ENCODE assay signal across 25 cellular contexts in genomic region chr2:236903978-236904377, GRCh38.
"Had no signal": no experiment of that assay in that cellular context is flagged by ENCODE, and none has a peak within 500 bp of the region (broad histone marks: within the 10 kb centered on the region; RNA-seq: fewer than 3 reads in every experiment).

No MANE protein-coding gene starts in this region.

- H3K36me3 ChIP-seq: left lung, ovary, right lobe of liver, uterus had no signal

- ATAC-seq: activated T-cell treated with anti-CD3 and anti-CD28 coated beads, Interleukin-2, amount 50 U/mL, for 4 hours; activated T-helper 17 cell treated with anti-CD3 and anti-CD28 coated beads, Interleukin-2, amount 50 U/mL, for 72 hours; body of pancreas; effector memory CD8-positive, alpha-beta T cell; foreskin keratinocyte; left lung; right lobe of liver; stimulated activated effector memory CD8-positive, alpha-beta T cell treated with anti-CD3 and anti-CD28 coated beads, Interleukin-12 subunit alpha, Interleukin-12 subunit beta, amount 100 ng/mL, for 72 hours had no signal

- H3K9me3 ChIP-seq: body of pancreas, left lung, ovary, right lobe of liver, uterus had no signal

- DNase-seq: activated CD4-positive, alpha-beta T cell treated with anti-CD3 and anti-CD28 coated beads for 48 hours; activated CD4-positive, alpha-beta T cell treated with anti-CD3 and anti-CD28 coated beads, Interleukin-2, amount 50 U/mL, for 48 hours; activated gamma-delta T cell treated with Interleukin-2 at 50 U/mL for 16 hours; activated naive CD4-positive, alpha-beta T cell treated with anti-CD3 and anti-CD28 coated beads, Interleukin-2, amount 50 U/mL, for 16 hours; activated T-cell treated with anti-CD3 and anti-CD28 coated beads, Interleukin-2, amount 50 U/mL, for 4 hours; body of pancreas; dorsolateral prefrontal cortex; effector memory CD8-positive, alpha-beta T cell; erythroblast; foreskin keratinocyte; left lung; naive B cell; ovary; right lobe of liver; small intestine; stimulated activated CD4-positive, alpha-beta T cell treated with anti-CD3 and anti-CD28 coated beads, Interleukin-4, amount 100 ng/mL, for 24 hours; SW 1271; T-helper 9 cell; uterus had no signal

- H3K4me1 ChIP-seq: body of pancreas, foreskin keratinocyte, left lung, right lobe of liver, uterus had no signal

- FAIRE-seq: small intestine, TTC549 had no signal

- H3K27me3 ChIP-seq: body of pancreas, ovary, right lobe of liver, uterus had no signal

- H3K4me3 ChIP-seq: body of pancreas, coronary artery, dorsolateral prefrontal cortex, left lung, lung, ovary, right lobe of liver, uterus had no signal

- H3K27ac ChIP-seq: body of pancreas, coronary artery, dorsolateral prefrontal cortex, foreskin keratinocyte, left lung, ovary, right lobe of liver, uterus, VCaP had no signal
